In the genomic region with DNA sequence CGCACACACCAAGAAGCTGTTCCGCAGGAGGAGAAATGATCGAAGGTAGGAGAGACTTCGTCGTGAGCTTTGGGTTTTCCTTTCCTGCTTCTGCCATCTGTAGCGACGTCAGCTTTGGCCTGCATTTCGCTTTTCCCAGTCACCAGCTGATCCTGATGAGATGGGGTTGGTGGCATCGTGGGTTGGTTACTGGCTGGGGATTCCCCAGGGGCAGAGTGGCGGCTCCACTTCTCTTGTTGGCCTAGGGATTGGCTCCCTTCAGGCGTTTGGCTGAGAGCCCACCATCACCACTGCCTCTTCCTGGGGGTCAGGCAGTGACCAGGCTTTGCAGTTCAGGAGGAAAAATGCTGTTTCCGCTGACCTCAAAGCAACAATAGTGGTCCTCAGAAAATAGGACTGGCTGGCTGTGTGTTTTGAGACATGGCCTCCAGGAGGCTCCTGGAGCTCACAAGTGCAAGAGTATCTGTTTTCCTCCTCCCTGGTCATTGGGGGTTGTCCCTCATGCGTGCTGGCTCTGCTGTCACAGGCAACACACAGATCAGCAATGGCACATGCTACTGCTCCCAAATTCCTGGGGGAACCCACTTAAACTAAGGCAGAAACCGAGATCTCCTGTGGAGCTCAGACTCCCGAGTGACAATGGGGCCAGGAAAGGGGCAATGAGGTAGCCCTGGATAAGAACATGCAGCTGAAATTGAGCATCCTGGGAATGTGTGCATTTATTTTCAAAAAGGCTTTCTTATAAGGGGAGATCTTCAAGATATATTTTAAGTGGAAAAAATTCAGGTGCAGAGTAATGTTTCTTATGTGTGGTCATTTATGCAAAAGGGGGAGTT, we compare ENCODE assay signal across 8 cellular contexts.
DNase-seq lines count a peak whose midpoint lies in the region; ATAC-seq and TF ChIP-seq lines count a peak whose summit lies in the region.

No MANE protein-coding gene starts in this region.

- no peak overlapping the region for H2AFZ ChIP-seq in GM23248
- H2AFZ ChIP-seq in neural cell (ENCODE audit: low read depth, low read length): no peak overlapping the region

- H3K4me3 ChIP-seq in GM23248 (no peak overlapping the region), SJCRH30 (no peak overlapping the region), esophagus squamous epithelium (no peak overlapping the region), neural cell (ENCODE audit: low read length) (no peak overlapping the region)

- H4K20me1 ChIP-seq in GM23248 (ENCODE audit: insufficient read depth) (no peaks in the 10 kb centered on the region), neural cell (ENCODE audit: insufficient read depth) (no peaks in the 10 kb centered on the region)

- H3K79me2 ChIP-seq in GM23248 (ENCODE audit: insufficient read depth) (peaks cover 32% of the 10 kb centered on the region), neural cell (replicated peaks; ENCODE audit: insufficient read depth, low read length) (no peaks in the 10 kb centered on the region)

- H3K36me3 ChIP-seq in GM23248 (ENCODE audit: low read depth): 0 out of 2 replicates have a peak, but pooled peaks cover 3% of the 10 kb centered on the region
- H3K36me3 ChIP-seq in SJCRH30: no peaks in the 10 kb centered on the region; the same call in 1 of the 2 replicates
- peaks cover 0 to 9% (median 0%) of the 10 kb centered on the region in 3 donors for H3K36me3 ChIP-seq in esophagus squamous epithelium
- H3K36me3 ChIP-seq in neural cell (ENCODE audit: insufficient read depth, low read length): peaks cover 5% of the 10 kb centered on the region

- no peak for TF ChIP-seq POLR2A in esophagus squamous epithelium (IDR thresholded peaks at IDR 0.05)

- H3K9me3 ChIP-seq in GM23248 (ENCODE audit: low read depth) (no peaks in the 10 kb centered on the region), SJCRH30 (replicated peaks) (no peaks in the 10 kb centered on the region), esophagus squamous epithelium (no peaks in the 10 kb centered on the region), neural cell (ENCODE audit: low read length) (no peaks in the 10 kb centered on the region)

- peak; percentile 36 for TF ChIP-seq RAD21 in neural cell (conservative IDR thresholded peaks at IDR 0.05)

- H3K4me2 ChIP-seq in GM23248 (ENCODE audit: unreplicated experiment): no peak overlapping the region
- no peak overlapping the region for H3K4me2 ChIP-seq in neural cell (ENCODE audit: low read length)

- TF ChIP-seq EP300 in neural cell (conservative IDR thresholded peaks at IDR 0.05; ENCODE audit: poor library complexity, severe bottlenecking): no peak

- H3K27ac ChIP-seq in GM23248 (no peak overlapping the region; the same call in 1 of the 2 replicates), SJCRH30 (no peak overlapping the region), esophagus squamous epithelium (no peak overlapping the region), neural cell (ENCODE audit: low read length) (no peak overlapping the region)

- ATAC-seq in HG02763 (IDR thresholded peaks at IDR 0.05; ENCODE audit: unreplicated experiment) (no peak), GM21423 (IDR thresholded peaks at IDR 0.05; ENCODE audit: unreplicated experiment) (no peak)

- intact Hi-C loops in esophagus squamous epithelium (cut with DNase I): no loop called here

- H3K9me2 ChIP-seq in GM23248 (ENCODE audit: insufficient read depth) (no peaks in the 10 kb centered on the region), neural cell (ENCODE audit: insufficient read depth, low read length) (no peaks in the 10 kb centered on the region)

- in situ Hi-C loops in Caki2 (cut with HindIII; ENCODE audit: low pct_unique_long_range_greater_than_20kb, low sequenced_read_pairs): no loop called here
- in situ Hi-C loops in GM23248 (cut with MboI): no loop called here

- DNase-seq in Caki2 (ENCODE audit: low read depth) (peak; percentile 24), GM23248 (peak; percentile 66), SJCRH30 (peak; percentile 18 to 37), esophagus squamous epithelium (lab: John Stamatoyannopoulos, UW) (no peak), NCI-H774 (lab: John Stamatoyannopoulos, UW) (no peak)

- TF ChIP-seq CTCF in esophagus squamous epithelium (IDR thresholded peaks at IDR 0.05): peak in 5 of 6 experiments; percentile 10 to 47 (median 28)
- no peak for TF ChIP-seq CTCF in neural cell (IDR thresholded peaks at IDR 0.05; ENCODE audit: poor library complexity, severe bottlenecking)

- H3K9ac ChIP-seq in GM23248 (no peak overlapping the region), neural cell (ENCODE audit: low read length) (no peak overlapping the region)

- WGBS in GM23248 (ENCODE audit: low coverage in 1 of 2, low lambda C conversion rate in 2 of 2, missing lambda C conversion rate in 2 of 2), 2 experiments: 69 to 73% methylated on average over 15 of the region's 15 CpGs
- 57 to 71% methylated on average over 13 to 14 of the region's 15 CpGs for WGBS in esophagus squamous epithelium, 2 donors

- H3F3A ChIP-seq in GM23248 (ENCODE audit: insufficient read depth): no peaks in the 10 kb centered on the region
- no peaks in the 10 kb centered on the region for H3F3A ChIP-seq in neural cell (ENCODE audit: insufficient read depth, low read length, poor library complexity, severe bottlenecking)

- H3K27me3 ChIP-seq in GM23248 (replicated peaks; ENCODE audit: insufficient read depth) (no peaks in the 10 kb centered on the region), SJCRH30 (no peaks in the 10 kb centered on the region), esophagus squamous epithelium (no peaks in the 10 kb centered on the region), neural cell (ENCODE audit: insufficient read depth, low read depth, low read length) (no peaks in the 10 kb centered on the region)

- H3K4me1 ChIP-seq in GM23248 (ENCODE audit: insufficient read depth) (peaks cover 11% of the 10 kb centered on the region), SJCRH30 (no peaks in the 10 kb centered on the region), esophagus squamous epithelium (peaks cover 0 to 40% (median 5%) of the 10 kb centered on the region in 3 donors)

TF ChIP-seq in neural cell, 6 proteins besides CTCF, POLR2A, EP300 and RAD21:
- TF ChIP-seq EZH2 (IDR thresholded peaks at IDR 0.05; ENCODE audit: borderline replicate concordance, insufficient read depth, low read length, poor library complexity, severe bottlenecking): no peak
- TF ChIP-seq SMC3 (conservative IDR thresholded peaks at IDR 0.05; ENCODE audit: poor library complexity): peak; percentile 32

Comparison
In these comparisons a context has a peak if more than half of its experiments do, and no peak if none do; other contexts are left out.
1. DNase-seq: peak in Caki2 (single experiment), GM23248 (single experiment) and SJCRH30 (2 of 2); none in esophagus squamous epithelium (single experiment) and NCI-H774 (single experiment).